In the genomic region with DNA sequence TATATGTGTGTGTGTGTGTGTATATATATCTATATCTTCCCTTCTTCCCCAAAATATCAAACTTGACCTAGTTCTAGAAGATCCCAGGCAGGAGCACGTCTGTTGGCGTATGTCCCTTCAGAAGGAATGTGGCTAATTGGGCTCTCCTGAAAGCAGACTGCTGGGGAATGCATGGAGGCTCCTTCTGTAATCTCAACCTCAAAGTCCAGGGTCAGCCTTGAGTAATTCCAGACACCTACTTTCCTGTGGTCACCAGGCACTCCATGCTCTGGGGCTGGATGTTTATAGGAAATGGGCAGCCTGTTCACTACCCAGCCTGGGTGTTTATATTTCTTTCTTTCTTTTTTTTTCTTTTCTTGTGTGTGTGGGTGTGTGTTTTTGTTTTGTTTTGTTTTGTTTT, we compare ENCODE assay signal across 23 cellular contexts. TPM values are rescaled to one million over a fixed set of nuclear protein-coding genes. Genes with fewer than 3 reads are reported as not detected.
DNase-seq lines count a peak whose midpoint lies in the region; TF ChIP-seq lines count a peak whose summit lies in the region.
"Had no signal": no experiment of that assay in that cellular context is flagged by ENCODE, and none has a peak within 500 bp of the region (broad histone marks: within the 10 kb centered on the region; RNA-seq: fewer than 3 reads in every experiment).

No MANE protein-coding gene starts in this region.

- no peak overlapping the region for H3K27ac Mint-ChIP-seq in CD8-positive, alpha-beta memory T cell
- H3K27ac Mint-ChIP-seq: activated T-helper 2 cell treated with anti-CD3 and anti-CD28 coated beads, Interferon-gamma antibody, Interleukin-2, Interleukin-4, amounts not matched to agents 10 μg/mL and 5 μg/mL and 100 μg/mL, durations not matched to agents 14 hours and 24 hours and 36 hours; endodermal cell; naive thymus-derived CD8-positive, alpha-beta T cell had no signal

- H3K9me3 ChIP-seq in HEK293 (ENCODE audit: control insufficient read depth, insufficient read depth, low read depth, low read length): no peaks in the 10 kb centered on the region
- H3K9me3 ChIP-seq in muscle layer of colon (ENCODE audit: low read length): no peaks in the 10 kb centered on the region
- H3K9me3 ChIP-seq in CD8-positive, alpha-beta memory T cell (ENCODE audit: low read length): no peaks in the 10 kb centered on the region
- H3K9me3 ChIP-seq in SJCRH30 (replicated peaks): no peaks in the 10 kb centered on the region
- H3K9me3 ChIP-seq: A549, upper lobe of left lung had no signal

- H3K4me3 ChIP-seq in HEK293 (ENCODE audit: low read depth, low read length) (no peak overlapping the region), fibroblast of pulmonary artery (replicated peaks; ENCODE audit: low read depth, low read length) (no peak overlapping the region), muscle layer of colon (ENCODE audit: low read depth in 1 of 2, low read length in 2 of 2) (no peak overlapping the region), SJCRH30 (no peak overlapping the region)
- no peak overlapping the region for H3K4me3 ChIP-seq in CD8-positive, alpha-beta memory T cell (ENCODE audit: low read length)
- H3K4me3 ChIP-seq: A549, upper lobe of left lung had no signal

- POLR2A ChIA-PET in HEK293 (lab: Yijun Ruan, JAX): no interaction called here
- POLR2A ChIA-PET in CD8-positive, alpha-beta memory T cell (lab: Charles Lee): no interaction called here

- no peak overlapping the region for H3K4me3 Mint-ChIP-seq in CD8-positive, alpha-beta memory T cell
- H3K4me3 Mint-ChIP-seq: endodermal cell; naive thymus-derived CD8-positive, alpha-beta T cell had no signal

- H3K27ac ChIP-seq in HEK293 (ENCODE audit: extremely low read depth, low read depth, low read length) (no peak overlapping the region), muscle layer of colon (ENCODE audit: low read depth, low read length) (peak overlapping the region; percentile 52), SJCRH30 (no peak overlapping the region)
- H3K27ac ChIP-seq in CD8-positive, alpha-beta memory T cell (ENCODE audit: low read depth, low read length): no peak overlapping the region
- H3K27ac ChIP-seq: A549, upper lobe of left lung had no signal

- H3K9me3 Mint-ChIP-seq in CD8-positive, alpha-beta memory T cell: no peaks in the 10 kb centered on the region
- H3K9me3 Mint-ChIP-seq: activated T-helper 2 cell treated with anti-CD3 and anti-CD28 coated beads, Interferon-gamma antibody, Interleukin-2, Interleukin-4, amounts not matched to agents 10 μg/mL and 5 μg/mL and 100 μg/mL, durations not matched to agents 14 hours and 24 hours and 36 hours; endodermal cell; naive thymus-derived CD8-positive, alpha-beta T cell had no signal

- H3K4me1 Mint-ChIP-seq in CD8-positive, alpha-beta memory T cell: no peaks in the 10 kb centered on the region
- H3K4me1 Mint-ChIP-seq: endodermal cell; naive thymus-derived CD8-positive, alpha-beta T cell had no signal

- H3K4me1 ChIP-seq in HEK293 (ENCODE audit: control insufficient read depth, insufficient read depth, low read length) (no peaks in the 10 kb centered on the region), muscle layer of colon (ENCODE audit: insufficient read depth, low read length) (peaks cover 5% of the 10 kb centered on the region), SJCRH30 (no peaks in the 10 kb centered on the region)
- no peaks in the 10 kb centered on the region for H3K4me1 ChIP-seq in CD8-positive, alpha-beta memory T cell (ENCODE audit: insufficient read depth, low read length)
- H3K4me1 ChIP-seq: A549, upper lobe of left lung had no signal

- no peak overlapping the region for H3K9ac ChIP-seq in muscle layer of colon (ENCODE audit: low read length)

- TF ChIP-seq CTCF in HEK293 (tag by site-specific recombination; IDR thresholded peaks at IDR 0.05): no peak
- no peak for TF ChIP-seq CTCF in fibroblast of pulmonary artery (IDR thresholded peaks at IDR 0.05; ENCODE audit: low read length, missing control alignments)

- H3K36me3 Mint-ChIP-seq in CD8-positive, alpha-beta memory T cell: no peaks in the 10 kb centered on the region
- H3K36me3 Mint-ChIP-seq: naive thymus-derived CD8-positive, alpha-beta T cell had no signal

- DNase-seq in AG08395 (ENCODE audit: low spot score): peak; percentile 14
- peak; percentile 36 for DNase-seq in fibroblast of pulmonary artery (ENCODE audit: low read depth)
- no peak for DNase-seq in iPS-NIHi11 (ENCODE audit: low spot score)
- DNase-seq in CD8-positive, alpha-beta memory T cell: no peak
- DNase-seq in SJCRH30: no peak
- DNase-seq in occipital lobe (lab: John Stamatoyannopoulos, UW): no peak
- DNase-seq: activated CD4-positive, CD25-positive, alpha-beta regulatory T cell; activated CD8-positive, alpha-beta memory T cell treated with anti-CD3 and anti-CD28 coated beads for 24 hours; endodermal cell; left colon; naive thymus-derived CD8-positive, alpha-beta T cell; NCI-H446; NK-92 treated with Interleukin-12 subunit alpha and Interleukin-12 subunit beta, amount 100 ng/mL, for 24 hours; posterior cingulate gyrus; stimulated activated naive CD4-positive, alpha-beta T cell; T-helper 2 cell; upper lobe of left lung had no signal

- no peaks in the 10 kb centered on the region for H3K27me3 ChIP-seq in muscle layer of colon (ENCODE audit: control insufficient read depth in 1 of 2, insufficient read depth in 2 of 2, low read length in 2 of 2)
- no peaks in the 10 kb centered on the region for H3K27me3 ChIP-seq in CD8-positive, alpha-beta memory T cell (ENCODE audit: insufficient read depth, low read length, poor library complexity, severe bottlenecking)
- H3K27me3 ChIP-seq in SJCRH30: no peaks in the 10 kb centered on the region
- H3K27me3 ChIP-seq: upper lobe of left lung had no signal

- CTCF ChIA-PET in HEK293 (lab: Yijun Ruan, JAX): no interaction called here
- CTCF ChIA-PET in CD8-positive, alpha-beta memory T cell (lab: Charles Lee): no interaction called here

- H3K36me3 ChIP-seq in HEK293 (ENCODE audit: control insufficient read depth in 2 of 2, insufficient read depth in 1 of 2, low read length in 2 of 2) (no peaks in the 10 kb centered on the region), muscle layer of colon (ENCODE audit: insufficient read depth, low read length) (no peaks in the 10 kb centered on the region), SJCRH30 (no peaks in the 10 kb centered on the region)
- no peaks in the 10 kb centered on the region for H3K36me3 ChIP-seq in CD8-positive, alpha-beta memory T cell (ENCODE audit: insufficient read depth, low read length)
- H3K36me3 ChIP-seq: upper lobe of left lung had no signal

- peaks cover 4 to 11% of the 10 kb centered on the region in 2 donors for H3K27me3 Mint-ChIP-seq in CD8-positive, alpha-beta memory T cell

TF ChIP-seq in HEK293, 187 proteins besides CTCF, POLR2A, EP300 and RAD21:
- TF ChIP-seq ZNF114 (tag by site-specific recombination; IDR thresholded peaks at IDR 0.05) (no peak), ZSCAN23 (tag by site-specific recombination; IDR thresholded peaks at IDR 0.05) (no peak), ZFHX2 (tag by site-specific recombination; conservative IDR thresholded peaks at IDR 0.05) (0 out of 2 replicates have a peak, but pooled peaks have one; percentile 16), ZNF791 (tag by site-specific recombination; IDR thresholded peaks at IDR 0.05) (no peak), ZNF580 (tag by site-specific recombination; IDR thresholded peaks at IDR 0.05) (no peak), ZNF175 (tag by site-specific recombination; IDR thresholded peaks at IDR 0.05) (no peak), SALL2 (tag by site-specific recombination; IDR thresholded peaks at IDR 0.05; ENCODE audit: borderline replicate concordance) (no peak), ZBTB17 (tag by site-specific recombination; IDR thresholded peaks at IDR 0.05) (no peak)
- TF ChIP-seq, protein P1, sequence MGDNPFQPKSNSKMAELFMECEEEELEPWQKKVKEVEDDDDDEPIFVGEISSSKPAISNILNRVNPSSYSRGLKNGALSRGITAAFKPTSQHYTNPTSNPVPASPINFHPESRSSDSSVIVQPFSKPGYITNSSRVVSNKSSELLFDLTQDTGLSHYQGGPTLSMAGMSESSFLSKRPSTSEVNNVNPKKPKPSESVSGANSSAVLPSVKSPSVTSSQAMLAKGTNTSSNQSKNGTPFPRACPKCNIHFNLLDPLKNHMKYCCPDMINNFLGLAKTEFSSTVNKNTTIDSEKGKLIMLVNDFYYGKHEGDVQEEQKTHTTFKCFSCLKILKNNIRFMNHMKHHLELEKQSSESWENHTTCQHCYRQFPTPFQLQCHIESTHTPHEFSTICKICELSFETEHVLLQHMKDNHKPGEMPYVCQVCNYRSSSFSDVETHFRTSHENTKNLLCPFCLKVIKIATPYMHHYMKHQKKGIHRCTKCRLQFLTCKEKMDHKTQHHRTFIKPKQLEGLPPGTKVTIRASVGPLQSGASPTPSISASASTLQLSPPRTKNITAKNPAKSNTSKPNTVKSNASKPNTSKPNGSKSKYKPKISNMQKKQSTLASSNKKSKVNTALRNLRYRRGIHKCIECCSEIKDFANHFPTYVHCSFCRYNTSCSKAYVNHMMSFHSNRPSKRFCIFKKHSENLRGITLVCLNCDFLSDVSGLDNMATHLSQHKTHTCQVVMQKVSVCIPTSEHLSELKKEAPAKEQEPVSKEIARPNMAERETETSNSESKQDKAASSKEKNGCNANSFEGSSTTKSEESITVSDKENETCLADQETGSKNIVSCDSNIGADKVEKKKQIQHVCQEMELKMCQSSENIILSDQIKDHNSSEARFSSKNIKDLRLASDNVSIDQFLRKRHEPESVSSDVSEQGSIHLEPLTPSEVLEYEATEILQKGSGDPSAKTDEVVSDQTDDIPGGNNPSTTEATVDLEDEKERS (tag by site-specific recombination; IDR thresholded peaks at IDR 0.05): no peak

RNA-seq across cellular contexts. Expression of gene BCO1, which starts 13.4 kb away (rescaled TPM):
- total RNA-seq in CD8-positive, alpha-beta memory T cell: not detected
- not detected for polyA plus RNA-seq in CD8-positive, alpha-beta memory T cell
- total RNA-seq in SJCRH30 (2014; rRNA removed; shearing (Covaris generic)): not detected in 2 replicates
- total RNA-seq in occipital lobe: 0.31 TPM
- total RNA-seq: activated T-helper 2 cell treated with anti-CD3 and anti-CD28 coated beads, Interferon-gamma antibody, Interleukin-2, Interleukin-4, amounts not matched to agents 10 μg/mL and 5 μg/mL and 100 μg/mL, durations not matched to agents 14 hours and 24 hours and 36 hours; Daoy; naive thymus-derived CD8-positive, alpha-beta T cell; Right ventricle myocardium inferior had no signal
- polyA plus RNA-seq: naive thymus-derived CD8-positive, alpha-beta T cell had no signal

Comparison
In these comparisons a context has a peak if more than half of its experiments do, and no peak if none do; other contexts are left out.
1. DNase-seq: peak in AG08395 (single experiment) and fibroblast of pulmonary artery (single experiment); none in iPS-NIHi11 (single experiment), CD8-positive, alpha-beta memory T cell (0 of 5), SJCRH30 (0 of 2) and occipital lobe (single experiment).